In genomic region chr14:103337794-103338193, GRCh38 we compare ENCODE assay signal across 1 cellular context.
TF ChIP-seq lines count a peak whose summit lies in the region.

No MANE protein-coding gene starts in this region.

TF ChIP-seq in GM12891, 5 proteins besides CTCF, POLR2A, EP300 and RAD21:
- no peak for TF ChIP-seq POU2F2 (IDR thresholded peaks at IDR 0.05; ENCODE audit: low read depth, low read length)
- no peak for TF ChIP-seq SPI1 (IDR thresholded peaks at IDR 0.05; ENCODE audit: low read depth, low read length)
- TF ChIP-seq POLR2AphosphoS5 (IDR thresholded peaks at IDR 0.05; ENCODE audit: low read depth, low read length), result no peak
- TF ChIP-seq TAF1 (IDR thresholded peaks at IDR 0.05; ENCODE audit: low read depth, low read length), result no peak
- no peak for TF ChIP-seq PAX5 (IDR thresholded peaks at IDR 0.05; ENCODE audit: insufficient read depth, low read length, severe bottlenecking)
